In genomic region chr1:202991112-202991511, GRCh38 we compare ENCODE assay signal across 2 cellular contexts.
TF ChIP-seq lines count a peak whose summit lies in the region.

No MANE protein-coding gene starts in this region.

TF ChIP-seq in K562, 482 proteins besides CTCF, POLR2A, EP300 and RAD21:
- TF ChIP-seq SAFB2 (IDR thresholded peaks at IDR 0.05; ENCODE audit: borderline replicate concordance, low read depth, low read length, severe bottlenecking), result no peak
- TF ChIP-seq ZFP91 (CRISPR knock-in tag; IDR thresholded peaks at IDR 0.05), result no peak
- no peak for TF ChIP-seq ZNF282 (CRISPR knock-in tag; IDR thresholded peaks at IDR 0.05)
- TF ChIP-seq ZNF561 (CRISPR knock-in tag; conservative IDR thresholded peaks at IDR 0.05), result no peak
- TF ChIP-seq ZNF584 (CRISPR knock-in tag; IDR thresholded peaks at IDR 0.05; ENCODE audit: low read depth), result no peak
- TF ChIP-seq SRSF9 (IDR thresholded peaks at IDR 0.05; ENCODE audit: borderline replicate concordance, low read depth, low read length), result no peak
- no peak for TF ChIP-seq SMARCE1 (IDR thresholded peaks at IDR 0.05)

TF ChIP-seq in GM23338, 12 proteins besides CTCF, POLR2A, EP300 and RAD21:
- TF ChIP-seq EZH2phosphoT487 (IDR thresholded peaks at IDR 0.05; ENCODE audit: unreplicated experiment), result no peak
- TF ChIP-seq POLR2AphosphoS5 (IDR thresholded peaks at IDR 0.05; ENCODE audit: low read depth), result no peak
- TF ChIP-seq REST (IDR thresholded peaks at IDR 0.05; ENCODE audit: unreplicated experiment), result no peak
- no peak for TF ChIP-seq NANOG (IDR thresholded peaks at IDR 0.05; ENCODE audit: borderline replicate concordance)
- no peak for TF ChIP-seq EZH2 (IDR thresholded peaks at IDR 0.05; ENCODE audit: low read depth, unreplicated experiment)
- no peak for TF ChIP-seq ZNF462 (CRISPR knock-in tag; IDR thresholded peaks at IDR 0.05)
- no peak for TF ChIP-seq JUNB (IDR thresholded peaks at IDR 0.05; ENCODE audit: unreplicated experiment)
- no peak for TF ChIP-seq STAT1 (IDR thresholded peaks at IDR 0.05; ENCODE audit: unreplicated experiment)
- TF ChIP-seq CREB1 (CRISPR knock-in tag; IDR thresholded peaks at IDR 0.05; ENCODE audit: low read depth), result no peak
- TF ChIP-seq ZNF114 (CRISPR knock-in tag; IDR thresholded peaks at IDR 0.05), result no peak
- no peak for TF ChIP-seq ETS1 (IDR thresholded peaks at IDR 0.05)
- TF ChIP-seq ZNF331 (CRISPR knock-in tag; IDR thresholded peaks at IDR 0.05; ENCODE audit: low read depth), result no peak
